Comparison of ENCODE assay signal across 1 cellular context in genomic region chr4:76703676-76704075, GRCh38.
TF ChIP-seq lines count a peak whose summit lies in the region.

No MANE protein-coding gene starts in this region.

TF ChIP-seq in WTC11, 78 proteins besides CTCF, POLR2A, EP300 and RAD21 (continued from another document):
- TF ChIP-seq RORB (CRISPR knock-in tag; IDR thresholded peaks at IDR 0.05) = no peak
- TF ChIP-seq, protein P1, sequence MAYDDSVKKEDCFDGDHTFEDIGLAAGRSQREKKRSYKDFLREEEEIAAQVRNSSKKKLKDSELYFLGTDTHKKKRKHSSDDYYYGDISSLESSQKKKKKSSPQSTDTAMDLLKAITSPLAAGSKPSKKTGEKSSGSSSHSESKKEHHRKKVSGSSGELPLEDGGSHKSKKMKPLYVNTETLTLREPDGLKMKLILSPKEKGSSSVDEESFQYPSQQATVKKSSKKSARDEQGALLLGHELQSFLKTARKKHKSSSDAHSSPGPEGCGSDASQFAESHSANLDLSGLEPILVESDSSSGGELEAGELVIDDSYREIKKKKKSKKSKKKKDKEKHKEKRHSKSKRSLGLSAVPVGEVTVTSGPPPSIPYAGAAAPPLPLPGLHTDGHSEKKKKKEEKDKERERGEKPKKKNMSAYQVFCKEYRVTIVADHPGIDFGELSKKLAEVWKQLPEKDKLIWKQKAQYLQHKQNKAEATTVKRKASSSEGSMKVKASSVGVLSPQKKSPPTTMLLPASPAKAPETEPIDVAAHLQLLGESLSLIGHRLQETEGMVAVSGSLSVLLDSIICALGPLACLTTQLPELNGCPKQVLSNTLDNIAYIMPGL (CRISPR knock-in tag; IDR thresholded peaks at IDR 0.05) = no peak
- TF ChIP-seq, protein P2, sequence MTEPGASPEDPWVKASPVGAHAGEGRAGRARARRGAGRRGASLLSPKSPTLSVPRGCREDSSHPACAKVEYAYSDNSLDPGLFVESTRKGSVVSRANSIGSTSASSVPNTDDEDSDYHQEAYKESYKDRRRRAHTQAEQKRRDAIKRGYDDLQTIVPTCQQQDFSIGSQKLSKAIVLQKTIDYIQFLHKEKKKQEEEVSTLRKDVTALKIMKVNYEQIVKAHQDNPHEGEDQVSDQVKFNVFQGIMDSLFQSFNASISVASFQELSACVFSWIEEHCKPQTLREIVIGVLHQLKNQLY (CRISPR knock-in tag; IDR thresholded peaks at IDR 0.05) = no peak
- TF ChIP-seq, protein P3, sequence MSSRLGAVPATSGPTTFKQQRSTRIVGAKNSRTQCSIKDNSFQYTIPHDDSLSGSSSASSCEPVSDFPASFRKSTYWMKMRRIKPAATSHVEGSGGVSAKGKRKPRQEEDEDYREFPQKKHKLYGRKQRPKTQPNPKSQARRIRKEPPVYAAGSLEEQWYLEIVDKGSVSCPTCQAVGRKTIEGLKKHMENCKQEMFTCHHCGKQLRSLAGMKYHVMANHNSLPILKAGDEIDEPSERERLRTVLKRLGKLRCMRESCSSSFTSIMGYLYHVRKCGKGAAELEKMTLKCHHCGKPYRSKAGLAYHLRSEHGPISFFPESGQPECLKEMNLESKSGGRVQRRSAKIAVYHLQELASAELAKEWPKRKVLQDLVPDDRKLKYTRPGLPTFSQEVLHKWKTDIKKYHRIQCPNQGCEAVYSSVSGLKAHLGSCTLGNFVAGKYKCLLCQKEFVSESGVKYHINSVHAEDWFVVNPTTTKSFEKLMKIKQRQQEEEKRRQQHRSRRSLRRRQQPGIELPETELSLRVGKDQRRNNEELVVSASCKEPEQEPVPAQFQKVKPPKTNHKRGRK (CRISPR knock-in tag; IDR thresholded peaks at IDR 0.05; ENCODE audit: borderline replicate concordance) = no peak
- no peak for TF ChIP-seq PREB (CRISPR knock-in tag; IDR thresholded peaks at IDR 0.05; ENCODE audit: borderline replicate concordance)
- TF ChIP-seq EMX1 (CRISPR knock-in tag; IDR thresholded peaks at IDR 0.05) = no peak
